12 cellular contexts compared by ENCODE assay signal in the genomic region with DNA sequence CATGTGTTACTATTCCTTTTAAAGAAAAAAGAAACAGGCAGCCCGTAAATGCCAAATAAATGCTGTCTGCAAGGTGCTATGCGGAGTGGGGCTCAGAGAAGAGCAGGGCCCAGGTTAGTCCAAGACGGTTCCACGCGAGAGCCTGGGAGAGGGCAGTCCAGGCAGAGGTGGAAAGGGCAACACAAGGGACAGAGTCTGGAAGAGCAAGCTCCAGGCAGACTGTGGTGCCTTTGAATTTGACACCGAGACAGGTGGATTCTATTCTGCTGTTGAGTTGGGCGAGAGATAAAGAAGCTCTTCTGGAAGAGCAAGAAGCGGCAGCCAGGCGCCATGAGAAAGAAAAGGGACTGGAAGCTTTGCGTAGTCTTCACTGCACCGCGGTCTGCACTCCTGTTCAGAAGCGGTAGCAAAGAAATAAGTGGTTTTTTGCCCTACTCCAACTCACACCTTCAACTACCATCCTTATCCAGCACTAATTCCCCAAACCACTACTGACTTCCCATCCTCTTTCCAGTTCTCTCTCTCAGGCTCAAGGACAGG. TPM values are rescaled to one million over a fixed set of nuclear protein-coding genes. Genes with fewer than 3 reads are reported as not detected.
A peak's percentile ranks its signal among the peaks of the same experiment; 100 is the strongest.
DNase-seq lines count a peak whose midpoint lies in the region; ATAC-seq and TF ChIP-seq lines count a peak whose summit lies in the region.
"Had no signal": no experiment of that assay in that cellular context is flagged by ENCODE, and none has a peak within 500 bp of the region (broad histone marks: within the 10 kb centered on the region; RNA-seq: fewer than 3 reads in every experiment).

No MANE protein-coding gene starts in this region.

- H3K9me3 Mint-ChIP-seq in activated naive CD4-positive, alpha-beta T cell treated with anti-CD3 and anti-CD28 coated beads, Interleukin-2, amount 50 U/mL, for 24 hours, result no peaks in the 10 kb centered on the region
- no peaks in the 10 kb centered on the region for H3K9me3 Mint-ChIP-seq in chondrocyte (ENCODE audit: low read depth)
- H3K9me3 Mint-ChIP-seq in stimulated activated naive B cell treated with anti-CD40 and anti-IgM and Interleukin-4, amounts not matched to agents 10 μg/mL and 1 μg/mL and 100 μg/mL, for 72 hours, result no peaks in the 10 kb centered on the region

- no peak for ATAC-seq in stimulated activated naive B cell treated with anti-CD40 and anti-IgM and Interleukin-4, amounts not matched to agents 10 μg/mL and 1 μg/mL and 100 μg/mL, for 72 hours (replicated peaks)
- no peak for ATAC-seq in HG02798 (IDR thresholded peaks at IDR 0.05; ENCODE audit: poor library complexity, unreplicated experiment)
- ATAC-seq: pancreas had no signal

- H3K27ac Mint-ChIP-seq in activated naive CD4-positive, alpha-beta T cell treated with anti-CD3 and anti-CD28 coated beads, Interleukin-2, amount 50 U/mL, for 24 hours, result peak overlapping the region; percentile 97
- H3K27ac Mint-ChIP-seq in chondrocyte (ENCODE audit: unreplicated experiment), result peak overlapping the region; percentile 25
- H3K27ac Mint-ChIP-seq in stimulated activated naive B cell treated with anti-CD40 and anti-IgM and Interleukin-4, amounts not matched to agents 10 μg/mL and 1 μg/mL and 100 μg/mL, for 72 hours, result peak overlapping the region; percentile 84

- H3K36me3 Mint-ChIP-seq in activated naive CD4-positive, alpha-beta T cell treated with anti-CD3 and anti-CD28 coated beads, Interleukin-2, amount 50 U/mL, for 24 hours, result peaks cover 5% of the 10 kb centered on the region
- no peaks in the 10 kb centered on the region for H3K36me3 Mint-ChIP-seq in chondrocyte (ENCODE audit: low read depth)
- H3K36me3 Mint-ChIP-seq in stimulated activated naive B cell treated with anti-CD40 and anti-IgM and Interleukin-4, amounts not matched to agents 10 μg/mL and 1 μg/mL and 100 μg/mL, for 72 hours, result peaks cover 66 to 72% of the 10 kb centered on the region in 2 donors

- H3K4me1 Mint-ChIP-seq in activated naive CD4-positive, alpha-beta T cell treated with anti-CD3 and anti-CD28 coated beads, Interleukin-2, amount 50 U/mL, for 24 hours, result peaks cover 93% of the 10 kb centered on the region
- H3K4me1 Mint-ChIP-seq in chondrocyte (ENCODE audit: low read depth), result peaks cover 51% of the 10 kb centered on the region
- peaks cover 68 to 95% of the 10 kb centered on the region in 2 donors for H3K4me1 Mint-ChIP-seq in stimulated activated naive B cell treated with anti-CD40 and anti-IgM and Interleukin-4, amounts not matched to agents 10 μg/mL and 1 μg/mL and 100 μg/mL, for 72 hours

- peak overlapping the region; percentile 84 for H3K4me3 Mint-ChIP-seq in activated naive CD4-positive, alpha-beta T cell treated with anti-CD3 and anti-CD28 coated beads, Interleukin-2, amount 50 U/mL, for 24 hours
- no peak overlapping the region for H3K4me3 Mint-ChIP-seq in chondrocyte (ENCODE audit: unreplicated experiment)
- peak overlapping the region; percentile 64 to 68 for H3K4me3 Mint-ChIP-seq in stimulated activated naive B cell treated with anti-CD40 and anti-IgM and Interleukin-4, amounts not matched to agents 10 μg/mL and 1 μg/mL and 100 μg/mL, for 72 hours

- no peak for TF ChIP-seq CTCF in chondrocyte (IDR thresholded peaks at IDR 0.05)

- H3K27me3 Mint-ChIP-seq in activated naive CD4-positive, alpha-beta T cell treated with anti-CD3 and anti-CD28 coated beads, Interleukin-2, amount 50 U/mL, for 24 hours, result no peaks in the 10 kb centered on the region
- H3K27me3 Mint-ChIP-seq in chondrocyte (ENCODE audit: low read depth), result no peaks in the 10 kb centered on the region
- no peaks in the 10 kb centered on the region for H3K27me3 Mint-ChIP-seq in stimulated activated naive B cell treated with anti-CD40 and anti-IgM and Interleukin-4, amounts not matched to agents 10 μg/mL and 1 μg/mL and 100 μg/mL, for 72 hours

- no peak for DNase-seq in activated naive CD4-positive, alpha-beta T cell (lab: John Stamatoyannopoulos, UW)
- DNase-seq in RPMI8226 (peak; percentile 51), chondrocyte (ENCODE audit: low spot score) (no peak), EL (no peak), DMS114 treated with DMSO at 0.1 percent for 48 hours (lab: John Stamatoyannopoulos, UW; ENCODE audit: unreplicated experiment) (no peak)
- DNase-seq in stimulated activated naive B cell treated with anti-CD40 and anti-IgM and Interleukin-4, amounts not matched to agents 10 μg/mL and 1 μg/mL and 100 μg/mL, for 72 hours, result no peak
- DNase-seq: MV-4-11, NCI-H2107, NCI-H774, pancreas had no signal

RNA-seq across cellular contexts. Expression of a gene that starts 55.5 kb away (rescaled TPM):
- total RNA-seq in chondrocyte, result 79.2 to 155 TPM (median 80.8 TPM) in 3 replicates

Comparison
In these comparisons a context has a peak if more than half of its experiments do, and no peak if none do; other contexts are left out.
1. H3K27ac Mint-ChIP-seq: peak in every context shown above with its lines; median percentile 97 in activated naive CD4-positive, alpha-beta T cell treated with anti-CD3 and anti-CD28 coated beads, Interleukin-2, amount 50 U/mL, for 24 hours; 84 in stimulated activated naive B cell treated with anti-CD40 and anti-IgM and Interleukin-4, amounts not matched to agents 10 μg/mL and 1 μg/mL and 100 μg/mL, for 72 hours; 25 in chondrocyte.